In genomic region chr11:113138731-113139130, GRCh38 we compare ENCODE assay signal across 21 cellular contexts.
A peak's percentile ranks its signal among the peaks of the same experiment; 100 is the strongest.
DNase-seq lines count a peak whose midpoint lies in the region; FAIRE-seq and TF ChIP-seq lines count a peak whose summit lies in the region.
"Had no signal": no experiment of that assay in that cellular context is flagged by ENCODE, and none has a peak within 500 bp of the region (broad histone marks: within the 10 kb centered on the region; RNA-seq: fewer than 3 reads in every experiment).

No MANE protein-coding gene starts in this region.

- no peak for TF ChIP-seq CTCF in brain (conservative IDR thresholded peaks at IDR 0.05)
- TF ChIP-seq CTCF in glutamatergic neuron (IDR thresholded peaks at IDR 0.05; ENCODE audit: partially characterized antibody, unreplicated experiment) = no peak
- no peak for TF ChIP-seq CTCF in kidney (IDR thresholded peaks at IDR 0.05; ENCODE audit: borderline replicate concordance, extremely low read depth, insufficient read depth)

- no peak overlapping the region for H3K4me3 ChIP-seq in kidney (ENCODE audit: low read length in 2 of 2)
- H3K4me3 ChIP-seq: GM23338, PC-9, SK-N-MC had no signal

- FAIRE-seq in kidney (lab: Jason Lieb, UNC) (no peak), GM12891 (lab: Jason Lieb, UNC) (no peak)
- FAIRE-seq: HepG2 had no signal

- H3K4me1 ChIP-seq in kidney (ENCODE audit: control insufficient read depth in 1 of 2, insufficient read depth in 1 of 2, low read depth in 1 of 2, low read length in 2 of 2) = no peaks in the 10 kb centered on the region

- H3K4me3 Mint-ChIP-seq in brain = peak overlapping the region; percentile 14 to 77 (median 65)
- peak overlapping the region; percentile 85 for H3K4me3 Mint-ChIP-seq in glutamatergic neuron (ENCODE audit: unreplicated experiment)
- H3K4me3 Mint-ChIP-seq: GM23338, H9 had no signal

- H3K27me3 Mint-ChIP-seq in brain (peaks cover 2% of the 10 kb centered on the region), glutamatergic neuron (ENCODE audit: unreplicated experiment) (peaks cover 18% of the 10 kb centered on the region)

- intact Hi-C loops in kidney (cut with DNase I) = no loop called here

- peaks cover 95% of the 10 kb centered on the region for H3K4me1 Mint-ChIP-seq in brain
- H3K4me1 Mint-ChIP-seq in glutamatergic neuron (ENCODE audit: low read depth, unreplicated experiment) = peaks cover 85% of the 10 kb centered on the region

- H3K9ac ChIP-seq in kidney (ENCODE audit: low read length in 2 of 2) = no peak overlapping the region

- no peak for TF ChIP-seq POLR2A in GM12891 (IDR thresholded peaks at IDR 0.05; ENCODE audit: low read depth, low read length)

- H3K36me3 ChIP-seq in kidney (ENCODE audit: control insufficient read depth in 1 of 2, insufficient read depth in 2 of 2, low read length in 2 of 2) = no peaks in the 10 kb centered on the region

- peak overlapping the region; percentile 53 to 93 (median 85) for H3K27ac Mint-ChIP-seq in brain
- H3K27ac Mint-ChIP-seq in glutamatergic neuron (ENCODE audit: unreplicated experiment) = peak overlapping the region; percentile 98
- H3K27ac Mint-ChIP-seq: GM23338, H9 had no signal

- H3K9me3 Mint-ChIP-seq in brain (no peaks in the 10 kb centered on the region), glutamatergic neuron (ENCODE audit: unreplicated experiment) (peaks cover 25% of the 10 kb centered on the region)
- H3K9me3 Mint-ChIP-seq: GM23338, H9 had no signal

- peak; percentile 20 for DNase-seq in NCI-H2171 treated with DMSO at 0.1 percent for 48 hours (lab: John Stamatoyannopoulos, UW)
- no peak for DNase-seq in NCI-H2171 (lab: John Stamatoyannopoulos, UW)
- peak; percentile 41 for DNase-seq in glutamatergic neuron
- DNase-seq in kidney = no peak
- DNase-seq in GM12891 (ENCODE audit: insufficient read length, low spot score) = no peak
- DNase-seq in NCI-H1417 treated with DMSO at 0.1 percent for 48 hours (lab: John Stamatoyannopoulos, UW) = no peak
- DNase-seq: 8988T, ACHN, Calu3, H9, Kasumi-1, MV-4-11, NCI-H1105, NCI-H1694, NCI-H2029 treated with DMSO at 0.1 percent for 48 hours, PC-9 had no signal

- H3K36me3 Mint-ChIP-seq in brain (peaks cover 18% of the 10 kb centered on the region), glutamatergic neuron (ENCODE audit: unreplicated experiment) (no peaks in the 10 kb centered on the region)

- H3K27ac ChIP-seq in temporal lobe (ENCODE audit: low read depth, low read length) (peak overlapping the region; percentile 24), kidney (ENCODE audit: low read depth in 2 of 2, low read length in 2 of 2) (no peak overlapping the region)
- H3K27ac ChIP-seq: PC-9, SK-N-MC had no signal

- H3K9me3 ChIP-seq in kidney (ENCODE audit: control insufficient read depth in 1 of 2, low read length in 2 of 2) = no peaks in the 10 kb centered on the region

TF ChIP-seq in GM12891, 5 proteins besides CTCF, POLR2A, EP300 and RAD21:
- TF ChIP-seq TAF1 (IDR thresholded peaks at IDR 0.05; ENCODE audit: low read depth, low read length) (no peak), SPI1 (IDR thresholded peaks at IDR 0.05; ENCODE audit: low read depth, low read length) (no peak)

Comparison
In these comparisons a context has a peak if more than half of its experiments do, and no peak if none do; other contexts are left out.
1. DNase-seq: peak in NCI-H2171 treated with DMSO at 0.1 percent for 48 hours (single experiment) and glutamatergic neuron (single experiment); none in NCI-H2171 (single experiment), kidney (single experiment), GM12891 (single experiment) and NCI-H1417 treated with DMSO at 0.1 percent for 48 hours (single experiment).